In the genomic region with DNA sequence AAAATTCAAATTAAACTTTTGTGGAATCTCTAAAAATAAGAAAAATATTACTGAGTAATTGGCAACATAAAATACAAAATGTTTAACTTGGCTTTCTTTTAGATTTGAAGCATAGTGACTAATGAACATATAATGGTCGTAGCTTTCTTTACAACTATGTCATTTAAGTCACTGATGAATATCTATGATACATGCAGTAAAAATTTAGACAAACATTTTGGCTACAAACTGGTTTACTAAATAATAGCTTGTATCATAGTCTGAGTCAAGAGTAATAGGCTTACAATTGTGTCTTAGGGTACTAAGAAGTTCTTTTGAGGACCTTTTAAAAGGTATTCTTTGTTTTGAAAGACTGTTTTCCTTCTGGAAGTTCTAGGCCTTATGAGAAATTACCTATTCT, we compare ENCODE assay signal across 15 cellular contexts. TPM values are rescaled to one million over a fixed set of nuclear protein-coding genes. Genes with fewer than 3 reads are reported as not detected.
DNase-seq lines count a peak whose midpoint lies in the region; ATAC-seq, FAIRE-seq and TF ChIP-seq lines count a peak whose summit lies in the region.
"Had no signal": no experiment of that assay in that cellular context is flagged by ENCODE, and none has a peak within 500 bp of the region (broad histone marks: within the 10 kb centered on the region; RNA-seq: fewer than 3 reads in every experiment).

No MANE protein-coding gene starts in this region.

- H3K9me3 ChIP-seq in endothelial cell of umbilical vein (replicated peaks; ENCODE audit: control insufficient read depth, insufficient read depth, low read length) (no peaks in the 10 kb centered on the region), osteoblast (ENCODE audit: low read depth, low read length) (no peaks in the 10 kb centered on the region), hepatocyte (ENCODE audit: low read depth) (no peaks in the 10 kb centered on the region)
- H3K9me3 ChIP-seq in effector memory CD4-positive, alpha-beta T cell (ENCODE audit: control insufficient read depth, low read length): no peaks in the 10 kb centered on the region
- H3K9me3 ChIP-seq: heart left ventricle, vagina had no signal

- peak overlapping the region; percentile 57 for H3K27ac ChIP-seq in endothelial cell of umbilical vein (ENCODE audit: insufficient read depth, low read depth, low read length)
- peak overlapping the region; percentile 52 for H3K27ac ChIP-seq in osteoblast (ENCODE audit: low read depth, low read length)
- no peak overlapping the region for H3K27ac ChIP-seq in effector memory CD4-positive, alpha-beta T cell (ENCODE audit: insufficient read depth, low read length, poor library complexity, severe bottlenecking)
- no peak overlapping the region for H3K27ac ChIP-seq in hepatocyte
- H3K27ac ChIP-seq: cardiac muscle cell, heart left ventricle, HL-60, vagina had no signal

- H3K4me3 ChIP-seq in endothelial cell of umbilical vein (replicated peaks in 1 of 3; ENCODE audit: insufficient read depth in 1 of 3, low read depth in 1 of 3, low read length in 3 of 3): no peak overlapping the region
- H3K4me3 ChIP-seq in osteoblast (ENCODE audit: insufficient read depth, low read length): no peak overlapping the region
- H3K4me3 ChIP-seq in effector memory CD4-positive, alpha-beta T cell (ENCODE audit: insufficient read depth, low read depth, low read length, poor library complexity, severe bottlenecking): no peak overlapping the region
- no peak overlapping the region for H3K4me3 ChIP-seq in hepatocyte
- H3K4me3 ChIP-seq: cardiac muscle cell, heart left ventricle, vagina had no signal

- dilution Hi-C loops in endothelial cell of umbilical vein (cut with MboI; ENCODE audit: extremely low pct_ligation_motif_present, low sequenced_read_pairs): no loop called here

- H3K9me2 ChIP-seq in hepatocyte (replicated peaks; ENCODE audit: insufficient read depth): no peaks in the 10 kb centered on the region

- no TSS peak for BruUV-seq in endothelial cell of umbilical vein (replicated peaks; lab: Mats Ljungman, UMichigan)

- H3K9ac ChIP-seq in endothelial cell of umbilical vein (replicated peaks; ENCODE audit: extremely low read depth, insufficient read depth, low read length): peak overlapping the region; percentile 34

- no peaks in the 10 kb centered on the region for H3K9me1 ChIP-seq in endothelial cell of umbilical vein (replicated peaks; ENCODE audit: control insufficient read depth, extremely low read depth, insufficient read depth, low read length)

- peaks cover 25% of the 10 kb centered on the region for H3K79me2 ChIP-seq in endothelial cell of umbilical vein (ENCODE audit: control insufficient read depth, insufficient read depth, low read length)
- H3K79me2 ChIP-seq in osteoblast (ENCODE audit: insufficient read depth, low read length): peaks cover 45% of the 10 kb centered on the region
- H3K79me2 ChIP-seq in hepatocyte: peaks cover 89% of the 10 kb centered on the region

- ATAC-seq in GM21515 (IDR thresholded peaks at IDR 0.05; ENCODE audit: unreplicated experiment) (no peak), left colon (no peak)
- ATAC-seq: heart left ventricle, left lobe of liver had no signal

- DNase-seq in EL (peak; percentile 69), RKO (ENCODE audit: low spot score) (peak; percentile 77), endothelial cell of umbilical vein (ENCODE audit: low read depth, low spot score) (peak; percentile 49), osteoblast (ENCODE audit: insufficient read length, low spot score, missing footprints) (peak; percentile 62), hepatocyte (ENCODE audit: low spot score) (no peak), left colon (no peak)
- DNase-seq in effector memory CD4-positive, alpha-beta T cell: no peak
- DNase-seq: heart left ventricle, NCI-H187, NCI-H526 treated with DMSO at 0.1 percent for 48 hours had no signal

- peak; percentile 53 for FAIRE-seq in endothelial cell of umbilical vein (lab: Jason Lieb, UNC)

- WGBS in hepatocyte (ENCODE audit: low lambda C conversion rate, missing lambda C conversion rate): 87% methylated on average over 1 of the region's 1 CpG

- intact Hi-C loops in endothelial cell of umbilical vein (cut with micrococcal nuclease) (no loop called here), left colon (cut with DNase I, micrococcal nuclease) (no loop called here)

- H3K36me3 ChIP-seq in endothelial cell of umbilical vein (ENCODE audit: control insufficient read depth in 2 of 2, extremely low read depth in 1 of 2, insufficient read depth in 2 of 2, low read length in 2 of 2) (no peaks in the 10 kb centered on the region), osteoblast (ENCODE audit: insufficient read depth, low read length) (no peaks in the 10 kb centered on the region), hepatocyte (replicated peaks; ENCODE audit: insufficient read depth, low read depth) (no peaks in the 10 kb centered on the region)
- H3K36me3 ChIP-seq in effector memory CD4-positive, alpha-beta T cell (ENCODE audit: control insufficient read depth, insufficient read depth, low read length): no peaks in the 10 kb centered on the region
- H3K36me3 ChIP-seq: cardiac muscle cell, heart left ventricle, vagina had no signal

- TF ChIP-seq POLR2A in endothelial cell of umbilical vein (IDR thresholded peaks at IDR 0.05; ENCODE audit: low read depth, low read length): no peak

- H3K4me2 ChIP-seq in endothelial cell of umbilical vein (ENCODE audit: insufficient read depth, low read length) (peak overlapping the region; percentile 32), osteoblast (ENCODE audit: insufficient read depth, low read length) (peak overlapping the region; percentile 22), hepatocyte (no peak overlapping the region)

- no peaks in the 10 kb centered on the region for H3K27me3 ChIP-seq in endothelial cell of umbilical vein (ENCODE audit: control insufficient read depth in 2 of 2, insufficient read depth in 2 of 2, low read length in 2 of 2)
- H3K27me3 ChIP-seq in osteoblast (ENCODE audit: insufficient read depth, low read length): no peaks in the 10 kb centered on the region
- no peaks in the 10 kb centered on the region for H3K27me3 ChIP-seq in effector memory CD4-positive, alpha-beta T cell (replicated peaks; ENCODE audit: control insufficient read depth, insufficient read depth, low read length, poor library complexity, severe bottlenecking)
- no peaks in the 10 kb centered on the region for H3K27me3 ChIP-seq in hepatocyte
- H3K27me3 ChIP-seq: cardiac muscle cell, heart left ventricle, vagina had no signal

- POLR2A ChIA-PET in endothelial cell of umbilical vein (lab: Charles Lee): interaction anchor here (0.6 kb wide), 1 partner anchor 14 kb away, joined by 3 read pairs; no protein-coding TSS in a partner anchor

- H2AFZ ChIP-seq in endothelial cell of umbilical vein (ENCODE audit: low read depth, low read length) (no peak overlapping the region), osteoblast (ENCODE audit: low read length) (no peak overlapping the region), hepatocyte (no peak overlapping the region)

- H3K4me1 ChIP-seq in endothelial cell of umbilical vein (ENCODE audit: control insufficient read depth, extremely low read depth, insufficient read depth, low read length): peaks cover 32% of the 10 kb centered on the region
- H3K4me1 ChIP-seq in osteoblast (ENCODE audit: insufficient read depth, low read length): peaks cover 30% of the 10 kb centered on the region
- peaks cover 5% of the 10 kb centered on the region for H3K4me1 ChIP-seq in effector memory CD4-positive, alpha-beta T cell (ENCODE audit: control insufficient read depth, insufficient read depth, low read length, poor library complexity, severe bottlenecking)
- H3K4me1 ChIP-seq in hepatocyte (ENCODE audit: insufficient read depth): no peaks in the 10 kb centered on the region

- CTCF ChIA-PET in endothelial cell of umbilical vein (lab: Charles Lee): interaction anchor here (1.0 to 4.9 kb wide), 7 partner anchors 11 to 27 kb away, joined by 3 to 28 read pairs (median 8); no protein-coding TSS in a partner anchor

- no peaks in the 10 kb centered on the region for H4K20me1 ChIP-seq in endothelial cell of umbilical vein (replicated peaks; ENCODE audit: control insufficient read depth, extremely low read depth, insufficient read depth, low read length)
- H4K20me1 ChIP-seq in osteoblast (ENCODE audit: insufficient read depth, low read length): no peaks in the 10 kb centered on the region
- H4K20me1 ChIP-seq in hepatocyte (ENCODE audit: insufficient read depth, poor library complexity, severe bottlenecking): peaks cover 36% of the 10 kb centered on the region

- TF ChIP-seq CTCF in endothelial cell of umbilical vein (IDR thresholded peaks at IDR 0.05; ENCODE audit: extremely low read depth in 1 of 2, insufficient read depth in 1 of 2, low read depth in 1 of 2, low read length in 2 of 2) (no peak), osteoblast (IDR thresholded peaks at IDR 0.05; ENCODE audit: extremely low read depth, low read depth, low read length) (no peak), hepatocyte (IDR thresholded peaks at IDR 0.05; ENCODE audit: poor library complexity) (no peak)

TF ChIP-seq in endothelial cell of umbilical vein, 7 proteins besides CTCF, POLR2A, EP300 and RAD21 (continues in another document):
- TF ChIP-seq POLR2AphosphoS5 (IDR thresholded peaks at IDR 0.05; ENCODE audit: insufficient read depth, low read depth, low read length): no peak
- TF ChIP-seq, protein P1, sequence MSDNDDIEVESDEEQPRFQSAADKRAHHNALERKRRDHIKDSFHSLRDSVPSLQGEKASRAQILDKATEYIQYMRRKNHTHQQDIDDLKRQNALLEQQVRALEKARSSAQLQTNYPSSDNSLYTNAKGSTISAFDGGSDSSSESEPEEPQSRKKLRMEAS (IDR thresholded peaks at IDR 0.05; ENCODE audit: insufficient read depth, insufficient read length): no peak
- TF ChIP-seq EZH2 (IDR thresholded peaks at IDR 0.05; ENCODE audit: borderline replicate concordance, low read depth, low read length, severe bottlenecking): no peak
- TF ChIP-seq FOS (IDR thresholded peaks at IDR 0.05; ENCODE audit: borderline replicate concordance, insufficient read depth, low read length): peak; percentile 14
- TF ChIP-seq MYC (IDR thresholded peaks at IDR 0.05; ENCODE audit: low read depth, low read length): no peak
- peak; percentile 52 for TF ChIP-seq GATA2 (IDR thresholded peaks at IDR 0.05; ENCODE audit: insufficient read depth, insufficient read length, low read depth, low read length)

RNA-seq across cellular contexts. Expression of a gene that starts 2.0 kb away (rescaled TPM):
- total RNA-seq in endothelial cell of umbilical vein (39.6 and 42.0 TPM in 2 replicates), osteoblast (65.7 and 67.0 TPM in 2 replicates), hepatocyte (48.8 and 57.0 TPM in 2 replicates), left colon (10 to 100 TPM; 48.0 to 52.9 TPM)
- polyA plus RNA-seq in endothelial cell of umbilical vein (7.5 and 11.2 TPM in 2 replicates), hepatocyte (9.1 and 9.3 TPM in 2 replicates)
- 8.3 TPM in 2 replicates for polyA plus RNA-seq in endothelial cell of umbilical vein (2011; cell fraction: cytosol; rRNA removed)
- polyA plus RNA-seq in endothelial cell of umbilical vein (2011; cell fraction: nucleus; rRNA removed): 25.2 and 28.4 TPM in 2 replicates
- 14.3 and 24.7 TPM in 2 replicates for polyA plus RNA-seq in endothelial cell of umbilical vein (2012)
- polyA minus RNA-seq in endothelial cell of umbilical vein: 50.3 and 59.9 TPM in 2 replicates
- polyA minus RNA-seq in endothelial cell of umbilical vein (2011; cell fraction: cytosol; rRNA and poly(A)+ RNA removed): 29.3 TPM
- 76.9 and 77.9 TPM in 2 replicates for polyA minus RNA-seq in endothelial cell of umbilical vein (2011; cell fraction: nucleus; rRNA and poly(A)+ RNA removed)

Comparison
In these comparisons a context has a peak if more than half of its experiments do, and no peak if none do; other contexts are left out.
1. DNase-seq: peak in EL (single experiment), RKO (single experiment), endothelial cell of umbilical vein (single experiment) and osteoblast (single experiment); none in effector memory CD4-positive, alpha-beta T cell (0 of 3), hepatocyte (single experiment) and left colon (0 of 2).
2. H3K27ac ChIP-seq: peak in endothelial cell of umbilical vein (single experiment) and osteoblast (single experiment); none in effector memory CD4-positive, alpha-beta T cell (single experiment) and hepatocyte (single experiment).